ENCODE assay signal across 15 cellular contexts in genomic region chr12:98591209-98591608, GRCh38. TPM values are rescaled to one million over a fixed set of nuclear protein-coding genes. Genes with fewer than 3 reads are reported as not detected.
DNase-seq lines count a peak whose midpoint lies in the region; TF ChIP-seq lines count a peak whose summit lies in the region.
"Had no signal": no experiment of that assay in that cellular context is flagged by ENCODE, and none has a peak within 500 bp of the region (broad histone marks: within the 10 kb centered on the region; RNA-seq: fewer than 3 reads in every experiment).

No MANE protein-coding gene starts in this region.

- TF ChIP-seq CTCF in NB4 (IDR thresholded peaks at IDR 0.05; ENCODE audit: low read depth, low read length) = peak; percentile 14
- peak; percentile 5 for TF ChIP-seq CTCF in brain microvascular endothelial cell (IDR thresholded peaks at IDR 0.05; ENCODE audit: low read depth, low read length, missing control alignments)
- no peak for TF ChIP-seq CTCF in neural crest cell (conservative IDR thresholded peaks at IDR 0.05)
- TF ChIP-seq CTCF in transverse colon (IDR thresholded peaks at IDR 0.05) = no peak

- no peaks in the 10 kb centered on the region for H3K9me3 Mint-ChIP-seq in neural crest cell

- H3K4me3 ChIP-seq in NB4 (ENCODE audit: low read depth, low read length) = no peak overlapping the region
- no peak overlapping the region for H3K4me3 ChIP-seq in brain microvascular endothelial cell (ENCODE audit: low read depth, low read length)
- no peak overlapping the region for H3K4me3 ChIP-seq in transverse colon
- H3K4me3 ChIP-seq: testis had no signal

- TF ChIP-seq POLR2A in NB4 (IDR thresholded peaks at IDR 0.05; ENCODE audit: extremely low read depth, insufficient read length) (no peak), transverse colon (IDR thresholded peaks at IDR 0.05) (no peak)

- H3K4me1 ChIP-seq in transverse colon = peaks cover 7 to 15% (median 12%) of the 10 kb centered on the region in 4 donors

- DNase-seq in SIG-M5 treated with dmso at 0.1 percent for 504 hours (lab: John Stamatoyannopoulos, UW; ENCODE audit: unreplicated experiment) = peak; percentile 58
- DNase-seq in SIG-M5 (lab: John Stamatoyannopoulos, UW) = no peak
- DNase-seq in NB4 (ENCODE audit: low read depth) = peak; percentile 58
- DNase-seq in brain microvascular endothelial cell = peak; percentile 10
- no peak for DNase-seq in neural crest cell (ENCODE audit: low read depth, low spot score)
- DNase-seq in HPDE6-E6E7 (ENCODE audit: extremely low spot score) = no peak
- no peak for DNase-seq in NK-92 (lab: John Stamatoyannopoulos, UW; ENCODE audit: unreplicated experiment)
- DNase-seq in transverse colon = no peak
- DNase-seq: 8988T; activated T-cell treated with anti-CD3 and anti-CD28 coated beads, Interleukin-2, amount 50 U/mL, for 1 hour; hypothalamus; NCI-H187 treated with DMSO at 0.1 percent for 48 hours; stimulated activated CD4-positive, alpha-beta T cell treated with anti-CD3 and anti-CD28 coated beads, Interleukin-12 subunit alpha, Interleukin-12 subunit beta, amount 100 ng/mL, for 4 hours; testis had no signal

- WGBS in transverse colon (ENCODE audit: low coverage in 1 of 2), 2 donors = 76 to 80% methylated on average over 1 to 4 of the region's 4 CpGs

- peak overlapping the region; percentile 67 for H3K4me3 Mint-ChIP-seq in neural crest cell

- H3K36me3 Mint-ChIP-seq in neural crest cell (ENCODE audit: low read depth) = peaks cover 3% of the 10 kb centered on the region

- H3K36me3 ChIP-seq in brain microvascular endothelial cell (replicated peaks) = peaks cover 17% of the 10 kb centered on the region
- H3K36me3 ChIP-seq in transverse colon = no peaks in the 10 kb centered on the region

- intact Hi-C loops in transverse colon (cut with DNase I; ENCODE audit: low total_unique reads) = loop anchor here (10.0 kb wide), 1 partner anchor 54 kb away; the partner anchor contains the start of genes APAF1 and IKBIP

- no peaks in the 10 kb centered on the region for H3K27me3 ChIP-seq in brain microvascular endothelial cell (replicated peaks)
- no peaks in the 10 kb centered on the region for H3K27me3 ChIP-seq in transverse colon
- H3K27me3 ChIP-seq: neutrophil, testis had no signal

- no peaks in the 10 kb centered on the region for H3K9me3 ChIP-seq in transverse colon
- H3K9me3 ChIP-seq: neutrophil, testis had no signal

- H3K27me3 Mint-ChIP-seq in neural crest cell (ENCODE audit: low read depth) = no peaks in the 10 kb centered on the region

- peak overlapping the region; percentile 22 for H3K27ac Mint-ChIP-seq in neural crest cell (ENCODE audit: unreplicated experiment)

- H3K27ac ChIP-seq in brain microvascular endothelial cell (no peak overlapping the region), transverse colon (no peak overlapping the region)
- H3K27ac ChIP-seq: neutrophil, testis had no signal

- TF ChIP-seq EP300 in transverse colon (IDR thresholded peaks at IDR 0.05; ENCODE audit: low read depth) = no peak

- H3K4me1 Mint-ChIP-seq in neural crest cell = peaks cover 25% of the 10 kb centered on the region

- in situ Hi-C loops in brain microvascular endothelial cell (cut with HindIII; ENCODE audit: low pct_ligation_motif_present, low sequenced_read_pairs) = no loop called here
- in situ Hi-C loops in transverse colon (cut with MboI; ENCODE audit: low pct_ligation_motif_present in 1 of 4, low pct_unique_long_range_greater_than_20kb in 1 of 4, low sequenced_read_pairs in 3 of 4) = loop anchor here in 1 of 4 donors (10.0 kb wide), 1 partner anchor 54 kb away; the partner anchor contains the start of genes APAF1 and IKBIP

RNA-seq across cellular contexts. Expression of gene SLC25A3, which starts 2.3 kb away (rescaled TPM):
- total RNA-seq in neural crest cell (852 and 856 TPM in 2 replicates), transverse colon (100 to 1,000 TPM; 224 to 690 (median 542) TPM)

RNA-seq across cellular contexts. Expression of gene IKBIP, which starts 53.4 kb away (rescaled TPM):
- 20.2 and 21.4 TPM in 2 replicates for total RNA-seq in neural crest cell
- 1 to 10 TPM in 2 of 4 donors, under 1 TPM in 1, not detected in 1; 0.40 to 6.8 (median 3.0) TPM for total RNA-seq in transverse colon

RNA-seq across cellular contexts. Expression of gene APAF1, which starts 53.9 kb away (rescaled TPM):
- 29.2 and 29.6 TPM in 2 replicates for total RNA-seq in neural crest cell
- 10 to 100 TPM; 10.5 to 25.4 (median 23.4) TPM for total RNA-seq in transverse colon

Comparison
In these comparisons a context has a peak if more than half of its experiments do, and no peak if none do; other contexts are left out.
1. DNase-seq: peak in SIG-M5 treated with dmso at 0.1 percent for 504 hours (single experiment), NB4 (single experiment) and brain microvascular endothelial cell (single experiment); none in SIG-M5 (single experiment), neural crest cell (single experiment), HPDE6-E6E7 (single experiment), NK-92 (single experiment) and transverse colon (single experiment).
2. CTCF ChIP-seq: peak in NB4 (single experiment) and brain microvascular endothelial cell (single experiment); none in neural crest cell (single experiment) and transverse colon (0 of 5).